36 cellular contexts compared by ENCODE assay signal in genomic region chr5:53194086-53194485, GRCh38.
A peak's percentile ranks its signal among the peaks of the same experiment; 100 is the strongest.
DNase-seq lines count a peak whose midpoint lies in the region; ATAC-seq, FAIRE-seq and TF ChIP-seq lines count a peak whose summit lies in the region.
"Had no signal": no experiment of that assay in that cellular context is flagged by ENCODE, and none has a peak within 500 bp of the region (broad histone marks: within the 10 kb centered on the region; RNA-seq: fewer than 3 reads in every experiment).

No MANE protein-coding gene starts in this region.

- TF ChIP-seq EP300 in A549 (IDR thresholded peaks at IDR 0.05), result no peak

- TF ChIP-seq POLR2A in A549 (IDR thresholded peaks at IDR 0.05; ENCODE audit: low read length), result no peak
- no peak for TF ChIP-seq POLR2A in prostate gland (IDR thresholded peaks at IDR 0.05)

- H3K4me1 ChIP-seq in A549 (0 out of 3 replicates have a peak, but pooled peaks cover 4% of the 10 kb centered on the region), prostate gland (replicated peaks) (no peaks in the 10 kb centered on the region)
- H3K4me1 ChIP-seq: BLaER1 treated with 17β-estradiol and CSF1 and Interleukin-3, amounts not matched to agents 10 nM and 100 nM had no signal

- DNase-seq in A549 (ENCODE audit: low read depth in 1 of 2, low spot score in 1 of 2), result no peak
- peak; percentile 6 for DNase-seq in GM03348 (ENCODE audit: low spot score)
- peak; percentile 6 for DNase-seq in RPMI7951 (ENCODE audit: low read depth)
- peak; percentile 66 for DNase-seq in fibroblast of peridontal ligament (ENCODE audit: extremely low read depth)
- DNase-seq in NCI-H1105 (lab: John Stamatoyannopoulos, UW), result no peak
- no peak for DNase-seq in prostate gland (ENCODE audit: low spot score)
- no peak for DNase-seq in NK-92 (lab: John Stamatoyannopoulos, UW; ENCODE audit: unreplicated experiment)
- DNase-seq: activated CD4-positive, alpha-beta memory T cell treated with anti-CD3 and anti-CD28 coated beads for 36 hours; activated CD4-positive, CD25-positive, alpha-beta regulatory T cell treated with anti-CD3 and anti-CD28 coated beads, Interleukin-2, amount 50 U/mL, for 72 hours; activated CD8-positive, alpha-beta memory T cell treated with anti-CD3 and anti-CD28 coated beads, Interleukin-2, amount 50 U/mL, for 48 hours; aorta; caudate nucleus; DND-41; endodermal cell; glutamatergic neuron; H7; islet precursor cell; KBM-7; left ventricle myocardium superior; MG63; midbrain; naive thymus-derived CD8-positive, alpha-beta T cell; NCI-H1417; NCI-H2029 treated with DMSO at 0.1 percent for 48 hours; NCI-H226; nucleus accumbens; RPMI8226 had no signal

- CTCF ChIA-PET in A549 (lab: Yijun Ruan, JAX), result interaction anchor here (1.5 kb wide), 1 partner anchor 1035 kb away, joined by 3 read pairs; no protein-coding TSS in a partner anchor

- ATAC-seq in A549, result no peak
- ATAC-seq in HG03571 (IDR thresholded peaks at IDR 0.05; ENCODE audit: unreplicated experiment), result no peak
- ATAC-seq: activated naive CD4-positive, alpha-beta T cell treated with anti-CD3 and anti-CD28 coated beads, Interleukin-2, amount 50 U/mL, for 72 hours; esophagus mucosa; left ventricle myocardium superior; naive thymus-derived CD8-positive, alpha-beta T cell had no signal

- H3K27ac ChIP-seq in A549 (no peak overlapping the region), prostate gland (no peak overlapping the region)
- H3K27ac ChIP-seq: BLaER1 treated with 17β-estradiol and CSF1 and Interleukin-3, amounts not matched to agents 10 nM and 100 nM; thoracic aorta had no signal

- H3K9me3 ChIP-seq in A549 (peaks cover 12% of the 10 kb centered on the region; the same call in 1 of the 3 replicates), prostate gland (no peaks in the 10 kb centered on the region)
- H3K9me3 ChIP-seq: MG63, thoracic aorta had no signal

- H3K36me3 ChIP-seq in prostate gland, result no peaks in the 10 kb centered on the region
- H3K36me3 ChIP-seq: BLaER1 treated with 17β-estradiol and CSF1 and Interleukin-3, amounts not matched to agents 10 nM and 100 nM; MG63; thoracic aorta had no signal

- H3K4me2 ChIP-seq in A549, result peak overlapping the region; percentile 37
- H3K4me2 ChIP-seq: BLaER1 treated with 17β-estradiol and CSF1 and Interleukin-3, amounts not matched to agents 10 nM and 100 nM had no signal

- no peak overlapping the region for H3K4me3 ChIP-seq in A549
- no peak overlapping the region for H3K4me3 ChIP-seq in prostate gland
- H3K4me3 ChIP-seq: BLaER1 treated with 17β-estradiol and CSF1 and Interleukin-3, amounts not matched to agents 10 nM and 100 nM; MG63; thoracic aorta had no signal

- intact Hi-C loops in prostate gland (cut with DNase I), result no loop called here

- no peaks in the 10 kb centered on the region for H3K27me3 ChIP-seq in prostate gland (replicated peaks; ENCODE audit: insufficient read depth)
- H3K27me3 ChIP-seq: BLaER1 treated with 17β-estradiol and CSF1 and Interleukin-3, amounts not matched to agents 10 nM and 100 nM; MG63 had no signal

- no peak for TF ChIP-seq CTCF in A549 (IDR thresholded peaks at IDR 0.05)
- TF ChIP-seq CTCF in prostate gland (IDR thresholded peaks at IDR 0.05), result no peak

- POLR2A ChIA-PET in A549 (lab: Yijun Ruan, JAX), result no interaction called here

- 12% methylated on average over 2 of the region's 2 CpGs for WGBS in A549 (ENCODE audit: missing lambda C conversion rate)
- 34% methylated on average over 2 of the region's 2 CpGs for WGBS in prostate gland

- TF ChIP-seq RAD21 in A549 (conservative IDR thresholded peaks at IDR 0.05 in 1 of 2, IDR thresholded peaks at IDR 0.05 in 1 of 2), result no peak

- FAIRE-seq in A549 (lab: Jason Lieb, UNC), result no peak
- FAIRE-seq: GM12892, HTR-8/SVneo, TTC549, urothelium cell line had no signal

TF ChIP-seq in A549, 52 proteins besides CTCF, POLR2A, EP300 and RAD21:
- no peak for TF ChIP-seq USF2 (IDR thresholded peaks at IDR 0.05)
TF ChIP-seq in A549: peak in this region for 0.

Comparison
In these comparisons a context has a peak if more than half of its experiments do, and no peak if none do; other contexts are left out.
1. DNase-seq: peak in GM03348 (single experiment), RPMI7951 (single experiment) and fibroblast of peridontal ligament (single experiment); none in A549 (0 of 2), NCI-H1105 (single experiment), prostate gland (single experiment) and NK-92 (single experiment).